ENCODE assay signal across 25 cellular contexts in the genomic region with DNA sequence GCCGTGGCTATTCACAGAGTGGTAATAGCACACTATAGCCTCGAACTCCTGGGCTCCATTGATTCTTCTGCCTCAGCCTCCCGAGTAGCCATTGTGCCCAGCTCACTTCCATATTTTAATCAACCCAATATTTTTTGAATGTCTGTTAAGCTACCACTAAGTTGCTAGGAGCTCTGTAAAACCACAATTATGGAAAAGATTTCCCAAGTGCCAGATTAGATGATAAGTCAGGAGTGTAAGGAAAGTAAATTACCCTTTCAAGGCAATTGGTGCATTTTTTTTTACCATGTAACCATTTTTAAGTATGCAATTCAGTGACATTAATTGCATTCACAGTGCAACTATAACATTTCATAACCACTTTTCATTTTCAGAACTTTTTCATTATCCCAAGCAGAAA.
DNase-seq lines count a peak whose midpoint lies in the region; ATAC-seq and TF ChIP-seq lines count a peak whose summit lies in the region.
"Had no signal": no experiment of that assay in that cellular context is flagged by ENCODE, and none has a peak within 500 bp of the region (broad histone marks: within the 10 kb centered on the region; RNA-seq: fewer than 3 reads in every experiment).

No MANE protein-coding gene starts in this region.

- no peaks in the 10 kb centered on the region for H3K4me1 Mint-ChIP-seq in activated T-cell treated with anti-CD3 and anti-CD28 coated beads, Interleukin-2, amount 50 U/mL, for 72 hours (ENCODE audit: low read depth)
- H3K4me1 Mint-ChIP-seq: H9; stimulated activated naive B cell treated with anti-CD40 and anti-IgM and Interleukin-4, amounts not matched to agents 10 μg/mL and 1 μg/mL and 100 μg/mL, for 72 hours; T-cell had no signal

- TF ChIP-seq CTCF in AG04449 (IDR thresholded peaks at IDR 0.05; ENCODE audit: insufficient read depth, low read length, missing control alignments) (no peak), fibroblast of villous mesenchyme (IDR thresholded peaks at IDR 0.05; ENCODE audit: insufficient read depth, low read depth, low read length) (no peak)

- H3K4me3 ChIP-seq in AG04449 (ENCODE audit: low read depth, low read length) (no peak overlapping the region), adipocyte (ENCODE audit: low read length) (no peak overlapping the region), fibroblast of villous mesenchyme (ENCODE audit: low read depth, low read length) (no peak overlapping the region)
- H3K4me3 ChIP-seq: pancreas, SJCRH30, upper lobe of left lung had no signal

- intact Hi-C loops in Right ventricle myocardium superior (cut with DNase I): no loop called here

- no peak for ATAC-seq in activated T-cell treated with anti-CD3 and anti-CD28 coated beads, Interleukin-2, amount 50 U/mL, for 72 hours (replicated peaks in 1 of 2)
- ATAC-seq in Right ventricle myocardium superior (ENCODE audit: poor library complexity): no peak
- ATAC-seq: activated naive CD4-positive, alpha-beta T cell treated with anti-CD3 and anti-CD28 coated beads, Interleukin-2, amount 50 U/mL, for 72 hours; CD8-positive, alpha-beta T cell; pancreas; stimulated activated naive B cell treated with anti-CD40 and anti-IgM and Interleukin-4, amounts not matched to agents 10 μg/mL and 1 μg/mL and 100 μg/mL, for 72 hours; T-cell had no signal

- no peak overlapping the region for H3K4me3 Mint-ChIP-seq in activated T-cell treated with anti-CD3 and anti-CD28 coated beads, Interleukin-2, amount 50 U/mL, for 72 hours
- H3K4me3 Mint-ChIP-seq: CD8-positive, alpha-beta T cell; H9; stimulated activated naive B cell treated with anti-CD40 and anti-IgM and Interleukin-4, amounts not matched to agents 10 μg/mL and 1 μg/mL and 100 μg/mL, for 72 hours; T-cell had no signal

- peak; percentile 44 for DNase-seq in AG04449 (ENCODE audit: low read depth, low spot score)
- DNase-seq in GM04504 (ENCODE audit: low read depth): peak; percentile 13
- DNase-seq in adipocyte (ENCODE audit: low read depth): peak; percentile 22
- DNase-seq in fibroblast of villous mesenchyme (ENCODE audit: low read depth): peak; percentile 63
- no peak for DNase-seq in hepatic stellate cell (ENCODE audit: low spot score)
- DNase-seq in activated T-cell treated with anti-CD3 and anti-CD28 coated beads, Interleukin-2, amount 50 U/mL, for 72 hours: no peak
- DNase-seq in Right ventricle myocardium superior: no peak
- no peak for DNase-seq in NCI-H69 (lab: John Stamatoyannopoulos, UW)
- DNase-seq: 8988T; activated CD4-positive, alpha-beta T cell treated with anti-CD3 and anti-CD28 coated beads for 4 hours; activated effector memory CD4-positive, alpha-beta T cell treated with Interleukin-2 at 50 U/mL for 16 hours; CD8-positive, alpha-beta T cell; central memory CD4-positive, alpha-beta T cell; H9; KG1; NCI-H2081; NCI-H345; pancreas; SJCRH30; small intestine; stimulated activated naive B cell treated with anti-CD40 and anti-IgM and Interleukin-4, amounts not matched to agents 10 μg/mL and 1 μg/mL and 100 μg/mL, for 72 hours; T-cell; upper lobe of left lung; WERI-Rb-1 had no signal

- H3K27ac Mint-ChIP-seq in activated T-cell treated with anti-CD3 and anti-CD28 coated beads, Interleukin-2, amount 50 U/mL, for 72 hours: no peak overlapping the region
- H3K27ac Mint-ChIP-seq: activated naive CD4-positive, alpha-beta T cell treated with anti-CD3 and anti-CD28 coated beads, Interleukin-2, amount 50 U/mL, for 72 hours; CD8-positive, alpha-beta T cell; H9; stimulated activated naive B cell treated with anti-CD40 and anti-IgM and Interleukin-4, amounts not matched to agents 10 μg/mL and 1 μg/mL and 100 μg/mL, for 72 hours had no signal

- CTCF ChIA-PET in AG04449 (lab: Yijun Ruan, JAX): no interaction called here

- H3K4me1 ChIP-seq in adipocyte (ENCODE audit: control insufficient read depth, insufficient read depth, low read length): no peaks in the 10 kb centered on the region
- H3K4me1 ChIP-seq: pancreas, SJCRH30, upper lobe of left lung had no signal

- H3K9ac ChIP-seq in adipocyte (ENCODE audit: low read length): no peak overlapping the region

- no peaks in the 10 kb centered on the region for H3K9me3 ChIP-seq in adipocyte (ENCODE audit: control insufficient read depth, low read length)
- H3K9me3 ChIP-seq: pancreas, SJCRH30, upper lobe of left lung had no signal

- H3K27me3 ChIP-seq in adipocyte (replicated peaks; ENCODE audit: control insufficient read depth, insufficient read depth, low read length): no peaks in the 10 kb centered on the region
- H3K27me3 ChIP-seq: pancreas, SJCRH30, upper lobe of left lung had no signal

- POLR2A ChIA-PET in AG04449 (lab: Yijun Ruan, JAX): no interaction called here

- H3K36me3 ChIP-seq in adipocyte (ENCODE audit: control insufficient read depth, insufficient read depth, low read length, severe bottlenecking): peaks cover 28% of the 10 kb centered on the region
- H3K36me3 ChIP-seq: pancreas had no signal

- no peaks in the 10 kb centered on the region for H3K9me3 Mint-ChIP-seq in activated T-cell treated with anti-CD3 and anti-CD28 coated beads, Interleukin-2, amount 50 U/mL, for 72 hours
- H3K9me3 Mint-ChIP-seq: activated naive CD4-positive, alpha-beta T cell treated with anti-CD3 and anti-CD28 coated beads, Interleukin-2, amount 50 U/mL, for 72 hours; CD8-positive, alpha-beta T cell; H9; T-cell had no signal

- H3K27me3 Mint-ChIP-seq in activated T-cell treated with anti-CD3 and anti-CD28 coated beads, Interleukin-2, amount 50 U/mL, for 72 hours (ENCODE audit: low read depth): no peaks in the 10 kb centered on the region
- H3K27me3 Mint-ChIP-seq: stimulated activated naive B cell treated with anti-CD40 and anti-IgM and Interleukin-4, amounts not matched to agents 10 μg/mL and 1 μg/mL and 100 μg/mL, for 72 hours; T-cell had no signal

- H3K36me3 Mint-ChIP-seq in activated T-cell treated with anti-CD3 and anti-CD28 coated beads, Interleukin-2, amount 50 U/mL, for 72 hours (ENCODE audit: insufficient read depth in 2 of 2): peaks cover 4 to 8% of the 10 kb centered on the region in 2 donors

Comparison
In these comparisons a context has a peak if more than half of its experiments do, and no peak if none do; other contexts are left out.
1. DNase-seq: peak in AG04449 (single experiment), GM04504 (single experiment), adipocyte (single experiment) and fibroblast of villous mesenchyme (single experiment); none in hepatic stellate cell (single experiment), activated T-cell treated with anti-CD3 and anti-CD28 coated beads, Interleukin-2, amount 50 U/mL, for 72 hours (0 of 2), Right ventricle myocardium superior (single experiment) and NCI-H69 (single experiment).